In genomic region chr5:31048975-31049290, GRCh38 we compare ENCODE assay signal across 31 cellular contexts.
"Had no signal": no experiment of that assay in that cellular context is flagged by ENCODE, and none has a peak within 500 bp of the region (broad histone marks: within the 10 kb centered on the region; RNA-seq: fewer than 3 reads in every experiment).

No MANE protein-coding gene starts in this region.

- H3K9me3 Mint-ChIP-seq: mesothelial cell of epicardium, nephron progenitor cell had no signal

- H3K4me3 Mint-ChIP-seq: activated naive CD4-positive, alpha-beta T cell treated with anti-CD3 and anti-CD28 coated beads, Interleukin-2, amount 10 ng/mL, durations not matched to agents 7 days and 5 days; activated naive CD8-positive, alpha-beta T cell treated with anti-CD3 and anti-CD28 coated beads, Interleukin-2, amount 10 ng/mL, durations not matched to agents 7 days and 5 days; activated T-helper 1 cell treated with anti-CD3 and anti-CD28 coated beads, Interleukin-12 subunit alpha, Interleukin-12 subunit beta, Interleukin-2, Interleukin-4 antibody, amounts not matched to agents 30 ng/mL and 10 ng/mL and 1 ng/mL, durations not matched to agents 14 hours and 24 hours and 36 hours; mesothelial cell of epicardium; naive B cell; nephron progenitor cell; stimulated activated effector memory CD8-positive, alpha-beta T cell treated with anti-CD3 and anti-CD28 coated beads, Interleukin-12 subunit alpha, Interleukin-12 subunit beta, amount 100 ng/mL, for 72 hours; stimulated activated naive CD8-positive, alpha-beta T cell treated with anti-CD3 and anti-CD28 coated beads, Interleukin-15, amount 100 ng/mL, for 72 hours; T-helper 2 cell treated with Interferon-gamma antibody and Interleukin-4, amounts not matched to agents 5 μg/mL and 100 μg/mL, for 36 hours had no signal

- H2AFZ ChIP-seq: parathyroid adenoma had no signal

- FAIRE-seq: keratinocyte, small intestine, TTC549 had no signal

- H3K9ac ChIP-seq: parathyroid adenoma had no signal

- H3K4me1 Mint-ChIP-seq: activated naive CD4-positive, alpha-beta T cell treated with anti-CD3 and anti-CD28 coated beads, Interleukin-2, amount 10 ng/mL, durations not matched to agents 7 days and 5 days; activated naive CD8-positive, alpha-beta T cell treated with anti-CD3 and anti-CD28 coated beads, Interleukin-2, amount 10 ng/mL, durations not matched to agents 7 days and 5 days; naive B cell; stimulated activated effector memory CD8-positive, alpha-beta T cell treated with anti-CD3 and anti-CD28 coated beads, Interleukin-12 subunit alpha, Interleukin-12 subunit beta, amount 100 ng/mL, for 72 hours; stimulated activated naive CD8-positive, alpha-beta T cell treated with anti-CD3 and anti-CD28 coated beads, Interleukin-15, amount 100 ng/mL, for 72 hours had no signal

- H3K27me3 ChIP-seq: ascending aorta, esophagus muscularis mucosa, gastrocnemius medialis, sigmoid colon, thyroid gland, upper lobe of left lung had no signal

- H3K27ac Mint-ChIP-seq: activated naive CD4-positive, alpha-beta T cell treated with anti-CD3 and anti-CD28 coated beads, Interleukin-2, amount 10 ng/mL, durations not matched to agents 7 days and 5 days; activated naive CD8-positive, alpha-beta T cell treated with anti-CD3 and anti-CD28 coated beads, Interleukin-2, amount 10 ng/mL, durations not matched to agents 7 days and 5 days; activated T-helper 1 cell treated with anti-CD3 and anti-CD28 coated beads, Interleukin-12 subunit alpha, Interleukin-12 subunit beta, Interleukin-2, Interleukin-4 antibody, amounts not matched to agents 30 ng/mL and 10 ng/mL and 1 ng/mL, durations not matched to agents 14 hours and 24 hours and 36 hours; mesothelial cell of epicardium; naive B cell; nephron progenitor cell; stimulated activated effector memory CD8-positive, alpha-beta T cell treated with anti-CD3 and anti-CD28 coated beads, Interleukin-12 subunit alpha, Interleukin-12 subunit beta, amount 100 ng/mL, for 72 hours; T-helper 2 cell treated with Interferon-gamma antibody and Interleukin-4, amounts not matched to agents 5 μg/mL and 100 μg/mL, for 36 hours had no signal

- ATAC-seq: gastrocnemius medialis; left cardiac atrium; left ventricle myocardium superior; psoas muscle; stimulated activated effector memory CD8-positive, alpha-beta T cell treated with anti-CD3 and anti-CD28 coated beads, Interleukin-12 subunit alpha, Interleukin-12 subunit beta, amount 100 ng/mL, for 72 hours; stimulated activated naive CD8-positive, alpha-beta T cell treated with anti-CD3 and anti-CD28 coated beads, Interleukin-15, amount 100 ng/mL, for 72 hours had no signal

- DNase-seq: activated CD4-positive, alpha-beta T cell treated with anti-CD3 and anti-CD28 coated beads for 4 hours; activated CD4-positive, alpha-beta T cell treated with anti-CD3 and anti-CD28 coated beads, Interleukin-2, amount 50 U/mL, for 4 hours; activated CD8-positive, alpha-beta memory T cell treated with anti-CD3 and anti-CD28 coated beads for 24 hours; activated effector memory CD4-positive, alpha-beta T cell treated with anti-CD3 and anti-CD28 coated beads, Interleukin-2, amount 50 U/mL, for 16 hours; activated naive CD4-positive, alpha-beta T cell treated with anti-CD3 and anti-CD28 coated beads, Interleukin-2, amount 10 ng/mL, durations not matched to agents 7 days and 5 days; activated naive CD8-positive, alpha-beta T cell treated with anti-CD3 and anti-CD28 coated beads, Interleukin-2, amount 10 ng/mL, durations not matched to agents 7 days and 5 days; caudate nucleus; gastrocnemius medialis; glutamatergic neuron; left cardiac atrium; left ventricle myocardium superior; naive B cell; nephron progenitor cell; psoas muscle; sigmoid colon; stimulated activated CD4-positive, alpha-beta T cell treated with anti-CD3 and anti-CD28 coated beads, Interleukin-4, amount 100 ng/mL, for 24 hours; stimulated activated naive CD8-positive, alpha-beta T cell treated with anti-CD3 and anti-CD28 coated beads, Interleukin-15, amount 100 ng/mL, for 72 hours; substantia nigra; thyroid gland; upper lobe of left lung had no signal

- H3K36me3 ChIP-seq: ascending aorta, esophagus muscularis mucosa, gastrocnemius medialis, sigmoid colon, thyroid gland, upper lobe of left lung had no signal

- H3K79me2 ChIP-seq: parathyroid adenoma had no signal

- H3K36me3 Mint-ChIP-seq: activated naive CD4-positive, alpha-beta T cell treated with anti-CD3 and anti-CD28 coated beads, Interleukin-2, amount 10 ng/mL, durations not matched to agents 7 days and 5 days; activated naive CD8-positive, alpha-beta T cell treated with anti-CD3 and anti-CD28 coated beads, Interleukin-2, amount 10 ng/mL, durations not matched to agents 7 days and 5 days; mesothelial cell of epicardium; naive B cell; stimulated activated effector memory CD8-positive, alpha-beta T cell treated with anti-CD3 and anti-CD28 coated beads, Interleukin-12 subunit alpha, Interleukin-12 subunit beta, amount 100 ng/mL, for 72 hours had no signal

- H3K27me3 Mint-ChIP-seq: activated naive CD4-positive, alpha-beta T cell treated with anti-CD3 and anti-CD28 coated beads, Interleukin-2, amount 10 ng/mL, durations not matched to agents 7 days and 5 days; activated naive CD8-positive, alpha-beta T cell treated with anti-CD3 and anti-CD28 coated beads, Interleukin-2, amount 10 ng/mL, durations not matched to agents 7 days and 5 days; naive B cell; stimulated activated naive CD8-positive, alpha-beta T cell treated with anti-CD3 and anti-CD28 coated beads, Interleukin-15, amount 100 ng/mL, for 72 hours had no signal

- H3K4me3 ChIP-seq: ascending aorta, esophagus muscularis mucosa, gastrocnemius medialis, psoas muscle, sigmoid colon, thyroid gland, upper lobe of left lung had no signal

- H3K27ac ChIP-seq: ascending aorta, esophagus muscularis mucosa, gastrocnemius medialis, parathyroid adenoma, psoas muscle, sigmoid colon, thyroid gland, upper lobe of left lung, VCaP had no signal

- H3K9me3 ChIP-seq: ascending aorta, esophagus muscularis mucosa, gastrocnemius medialis, psoas muscle, sigmoid colon, thyroid gland, upper lobe of left lung had no signal

- H3K4me1 ChIP-seq: ascending aorta, esophagus muscularis mucosa, gastrocnemius medialis, parathyroid adenoma, psoas muscle, sigmoid colon, thyroid gland, upper lobe of left lung had no signal
